Comparison of ENCODE assay signal across 17 cellular contexts in genomic region chr2:38863061-38863695, GRCh38. TPM values are rescaled to one million over a fixed set of nuclear protein-coding genes. Genes with fewer than 3 reads are reported as not detected.
DNase-seq lines count a peak whose midpoint lies in the region; ATAC-seq lines count a peak whose summit lies in the region.
"Had no signal": no experiment of that assay in that cellular context is flagged by ENCODE, and none has a peak within 500 bp of the region (broad histone marks: within the 10 kb centered on the region; RNA-seq: fewer than 3 reads in every experiment).

No MANE protein-coding gene starts in this region.

- peak; percentile 59 for ATAC-seq in GM21529 (IDR thresholded peaks at IDR 0.05; ENCODE audit: unreplicated experiment)
- peak; percentile 63 for ATAC-seq in activated CD8-positive, alpha-beta T cell treated with anti-CD3 and anti-CD28 coated beads, Interleukin-2, amount 10 ng/mL, durations not matched to agents 7 days and 5 days
- ATAC-seq: activated naive CD8-positive, alpha-beta T cell treated with anti-CD3 and anti-CD28 coated beads, Interleukin-2, amount 50 U/mL, for 24 hours; left lung had no signal

- peaks cover 1% of the 10 kb centered on the region for H3K4me1 ChIP-seq in mesenchymal stem cell (ENCODE audit: control insufficient read depth, insufficient read depth, low read depth, low read length)
- H3K4me1 ChIP-seq: BLaER1, left lung, testis had no signal

- no peak overlapping the region for H2BK12ac ChIP-seq in mesenchymal stem cell (ENCODE audit: low read length in 2 of 2)

- H2BK120ac ChIP-seq in mesenchymal stem cell (ENCODE audit: low read depth, low read length): no peak overlapping the region

- H3K9ac ChIP-seq in mesenchymal stem cell (ENCODE audit: low read length): no peak overlapping the region
- H3K9ac ChIP-seq: BLaER1 had no signal

- H2BK5ac ChIP-seq in mesenchymal stem cell (ENCODE audit: low read depth, low read length, poor library complexity, severe bottlenecking): no peak overlapping the region

- no peaks in the 10 kb centered on the region for H3K27me3 ChIP-seq in mesenchymal stem cell (ENCODE audit: control insufficient read depth in 1 of 2, insufficient read depth in 1 of 2, low read length in 2 of 2)
- H3K27me3 ChIP-seq: BLaER1, left lung, testis had no signal

- no peak overlapping the region for H3K4me3 ChIP-seq in mesenchymal stem cell (ENCODE audit: insufficient read depth in 1 of 2, low read depth in 1 of 2, low read length in 2 of 2)
- H3K4me3 ChIP-seq: BLaER1, left lung, testis had no signal

- no peak overlapping the region for H2AFZ ChIP-seq in mesenchymal stem cell (ENCODE audit: low read depth, low read length)

- H3K36me3 Mint-ChIP-seq in activated CD8-positive, alpha-beta T cell treated with anti-CD3 and anti-CD28 coated beads, Interleukin-2, amount 10 ng/mL, durations not matched to agents 7 days and 5 days (ENCODE audit: low read depth): peaks cover 38% of the 10 kb centered on the region

- no peak overlapping the region for H3K27ac Mint-ChIP-seq in activated CD8-positive, alpha-beta T cell treated with anti-CD3 and anti-CD28 coated beads, Interleukin-2, amount 10 ng/mL, durations not matched to agents 7 days and 5 days
- H3K27ac Mint-ChIP-seq: activated naive CD8-positive, alpha-beta T cell treated with anti-CD3 and anti-CD28 coated beads, Interleukin-2, amount 50 U/mL, for 24 hours; T-helper 1 cell treated with Interleukin-12 subunit alpha and Interleukin-12 subunit beta and Interleukin-4 antibody, amounts not matched to agents 30 μg/mL and 1 μg/mL, for 36 hours had no signal

- no peaks in the 10 kb centered on the region for H3K9me3 ChIP-seq in mesenchymal stem cell (ENCODE audit: control insufficient read depth, low read length)
- H3K9me3 ChIP-seq: left lung, testis had no signal

- H3K9me3 Mint-ChIP-seq in activated CD8-positive, alpha-beta T cell treated with anti-CD3 and anti-CD28 coated beads, Interleukin-2, amount 10 ng/mL, durations not matched to agents 7 days and 5 days (ENCODE audit: insufficient read depth): no peaks in the 10 kb centered on the region
- H3K9me3 Mint-ChIP-seq: activated naive CD8-positive, alpha-beta T cell treated with anti-CD3 and anti-CD28 coated beads, Interleukin-2, amount 50 U/mL, for 24 hours; T-helper 1 cell treated with Interleukin-12 subunit alpha and Interleukin-12 subunit beta and Interleukin-4 antibody, amounts not matched to agents 30 μg/mL and 1 μg/mL, for 36 hours had no signal

- no peaks in the 10 kb centered on the region for H3K27me3 Mint-ChIP-seq in activated CD8-positive, alpha-beta T cell treated with anti-CD3 and anti-CD28 coated beads, Interleukin-2, amount 10 ng/mL, durations not matched to agents 7 days and 5 days (ENCODE audit: low read depth)
- H3K27me3 Mint-ChIP-seq: activated naive CD8-positive, alpha-beta T cell treated with anti-CD3 and anti-CD28 coated beads, Interleukin-2, amount 50 U/mL, for 24 hours had no signal

- H3K27ac ChIP-seq in mesenchymal stem cell (ENCODE audit: low read length, poor library complexity, severe bottlenecking): peak overlapping the region; percentile 67
- H3K27ac ChIP-seq: BLaER1, left lung, testis had no signal

- no peak overlapping the region for H2AK5ac ChIP-seq in mesenchymal stem cell (ENCODE audit: low read length, severe bottlenecking)

- no peak overlapping the region for H4K8ac ChIP-seq in mesenchymal stem cell (ENCODE audit: low read length)

- CTCF ChIA-PET in activated CD8-positive, alpha-beta T cell treated with anti-CD3 and anti-CD28 coated beads, Interleukin-2, amount 10 ng/mL, durations not matched to agents 7 days and 5 days (lab: Charles Lee): no interaction called here

- H3K4me2 ChIP-seq in mesenchymal stem cell (ENCODE audit: low read length, poor library complexity, severe bottlenecking): no peak overlapping the region
- H3K4me2 ChIP-seq: BLaER1 had no signal

- H3K36me3 ChIP-seq in mesenchymal stem cell (ENCODE audit: control insufficient read depth in 1 of 2, insufficient read depth in 2 of 2, low read depth in 1 of 2, low read length in 2 of 2): peaks cover 6 to 71% of the 10 kb centered on the region in 2 experiments

- no peak overlapping the region for H3K4ac ChIP-seq in mesenchymal stem cell (ENCODE audit: low read depth in 1 of 2, low read length in 2 of 2)

- 100% methylated on average over 1 of the region's 2 CpGs for WGBS in mesenchymal stem cell

- H3K4me1 Mint-ChIP-seq in activated CD8-positive, alpha-beta T cell treated with anti-CD3 and anti-CD28 coated beads, Interleukin-2, amount 10 ng/mL, durations not matched to agents 7 days and 5 days (ENCODE audit: low read depth): peaks cover 8% of the 10 kb centered on the region
- H3K4me1 Mint-ChIP-seq: activated naive CD8-positive, alpha-beta T cell treated with anti-CD3 and anti-CD28 coated beads, Interleukin-2, amount 50 U/mL, for 24 hours had no signal

- H4K91ac ChIP-seq in mesenchymal stem cell (ENCODE audit: low read length): no peak overlapping the region

- POLR2A ChIA-PET in activated CD8-positive, alpha-beta T cell treated with anti-CD3 and anti-CD28 coated beads, Interleukin-2, amount 10 ng/mL, durations not matched to agents 7 days and 5 days (lab: Charles Lee): interaction anchor here (1.0 kb wide), 1 partner anchor 112 kb away, joined by 3 read pairs; the partner anchor contains the start of gene SRSF7

- no peak overlapping the region for H3K23ac ChIP-seq in mesenchymal stem cell (ENCODE audit: low read length in 2 of 2)

- no peak overlapping the region for H3K4me3 Mint-ChIP-seq in activated CD8-positive, alpha-beta T cell treated with anti-CD3 and anti-CD28 coated beads, Interleukin-2, amount 10 ng/mL, durations not matched to agents 7 days and 5 days
- H3K4me3 Mint-ChIP-seq: activated naive CD8-positive, alpha-beta T cell treated with anti-CD3 and anti-CD28 coated beads, Interleukin-2, amount 50 U/mL, for 24 hours; T-helper 1 cell treated with Interleukin-12 subunit alpha and Interleukin-12 subunit beta and Interleukin-4 antibody, amounts not matched to agents 30 μg/mL and 1 μg/mL, for 36 hours had no signal

- DNase-seq in EH (ENCODE audit: low read depth) (peak; percentile 21), mesenchymal stem cell (no peak), NCI-H2107 treated with DMSO at 0.1 percent for 48 hours (lab: John Stamatoyannopoulos, UW; ENCODE audit: unreplicated experiment) (no peak), NCI-H1105 treated with DMSO at 0.1 percent for 48 hours (lab: John Stamatoyannopoulos, UW) (no peak), ureter (ENCODE audit: low spot score) (no peak)
- no peak for DNase-seq in activated CD8-positive, alpha-beta T cell treated with anti-CD3 and anti-CD28 coated beads, Interleukin-2, amount 10 ng/mL, durations not matched to agents 7 days and 5 days
- DNase-seq: activated naive CD8-positive, alpha-beta T cell treated with anti-CD3 and anti-CD28 coated beads, Interleukin-2, amount 50 U/mL, for 24 hours; activated T-cell treated with anti-CD3 and anti-CD28 coated beads, Interleukin-2, amount 50 U/mL, for 1 hour; foreskin fibroblast; left lung; NCI-H2081 treated with DMSO at 0.1 percent for 48 hours; NCI-H82; stimulated activated CD4-positive, alpha-beta T cell treated with anti-CD3 and anti-CD28 coated beads, Interleukin-4, amount 100 ng/mL, for 4 hours; testis had no signal

- H3K18ac ChIP-seq in mesenchymal stem cell (ENCODE audit: low read depth in 1 of 2, low read length in 2 of 2): no peak overlapping the region

- no peak overlapping the region for H3K14ac ChIP-seq in mesenchymal stem cell (ENCODE audit: low read length in 2 of 2)

- H2BK15ac ChIP-seq in mesenchymal stem cell (ENCODE audit: low read depth, poor library complexity, severe bottlenecking): no peak overlapping the region

- peaks cover 15% of the 10 kb centered on the region for H3K79me1 ChIP-seq in mesenchymal stem cell (replicated peaks; ENCODE audit: low read length, poor library complexity, severe bottlenecking)

RNA-seq across cellular contexts. Expression of gene DHX57, which starts 12.6 kb away (rescaled TPM):
- 10 to 100 TPM; 13.4 to 15.3 TPM for total RNA-seq in activated CD8-positive, alpha-beta T cell treated with anti-CD3 and anti-CD28 coated beads, Interleukin-2, amount 10 ng/mL, durations not matched to agents 7 days and 5 days
- 9.4 TPM for polyA plus RNA-seq in mesenchymal stem cell (2013, experiment 1 of 2)
- 9.5 TPM for polyA plus RNA-seq in mesenchymal stem cell (2013, experiment 2 of 2)
- 23.4 TPM for total RNA-seq in ureter

RNA-seq across cellular contexts. Expression of gene MORN2, which starts 12.6 kb away (rescaled TPM):
- 1 to 10 TPM; 3.3 to 3.6 TPM for total RNA-seq in activated CD8-positive, alpha-beta T cell treated with anti-CD3 and anti-CD28 coated beads, Interleukin-2, amount 10 ng/mL, durations not matched to agents 7 days and 5 days
- polyA plus RNA-seq in mesenchymal stem cell (2013, experiment 1 of 2): 37.1 TPM
- 38.3 TPM for polyA plus RNA-seq in mesenchymal stem cell (2013, experiment 2 of 2)
- total RNA-seq in ureter: 17.0 TPM

RNA-seq across cellular contexts. Expression of gene ARHGEF33, which starts 26.5 kb away (rescaled TPM):
- under 1 TPM in 1 of 2 experiments, not detected in 1; 0.08 TPM for total RNA-seq in activated CD8-positive, alpha-beta T cell treated with anti-CD3 and anti-CD28 coated beads, Interleukin-2, amount 10 ng/mL, durations not matched to agents 7 days and 5 days
- polyA plus RNA-seq in mesenchymal stem cell (2013, experiment 1 of 2): 0.32 TPM
- polyA plus RNA-seq in mesenchymal stem cell (2013, experiment 2 of 2): 0.44 TPM
- total RNA-seq in ureter: 0.68 TPM
